1 cellular context compared by ENCODE assay signal in the genomic region with DNA sequence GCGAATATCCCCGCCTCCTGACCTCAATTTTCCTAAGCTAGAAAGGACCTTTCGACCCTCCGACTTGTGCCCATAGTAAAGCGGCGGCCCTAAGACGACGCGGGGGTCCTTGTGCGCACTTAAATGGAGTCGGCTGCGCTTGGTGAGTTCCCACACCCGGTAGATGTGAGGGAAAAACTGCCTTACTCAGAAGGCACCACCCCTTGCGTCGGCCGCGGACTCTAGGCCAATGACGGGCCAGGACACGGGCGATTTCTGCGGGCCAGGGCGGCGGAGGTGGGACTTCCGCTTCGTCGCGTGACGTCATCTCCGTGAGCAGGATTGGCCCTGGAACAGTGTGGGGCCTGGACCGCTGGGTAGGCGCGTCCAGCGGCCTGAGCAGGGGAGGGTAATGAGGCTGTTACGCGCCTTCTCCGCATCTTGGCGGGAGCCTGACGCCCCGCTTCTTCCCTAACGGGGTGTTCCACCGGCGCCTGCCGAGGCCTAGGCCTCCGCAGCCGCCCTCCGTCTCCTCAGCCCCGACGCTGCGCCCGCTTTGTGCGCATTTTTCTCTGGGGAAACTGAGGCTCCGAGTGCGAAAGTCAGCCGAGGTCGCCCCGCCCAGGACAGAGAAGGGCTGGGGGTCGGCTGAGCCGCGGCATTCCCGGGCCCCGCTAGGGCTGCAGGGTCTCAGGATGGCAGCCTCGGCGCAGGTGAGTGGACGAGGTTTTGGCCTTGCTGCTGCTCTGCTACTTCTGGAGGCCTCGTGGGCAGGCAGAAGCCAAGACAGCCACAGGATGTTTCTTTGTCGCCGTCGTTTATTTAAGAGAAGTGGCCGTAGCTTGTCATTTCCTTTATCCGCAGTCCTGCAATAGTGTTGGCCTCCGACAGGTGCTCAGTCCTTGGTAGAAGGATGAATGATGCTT.
TF ChIP-seq lines count a peak whose summit lies in the region.

ZNF543 (plus strand) TSS at position 293 of the 905 bp plus-strand sequence; CDS start at position 675, 382 bp downstream.

TF ChIP-seq in GM12878, 131 proteins besides CTCF, POLR2A, EP300 and RAD21 (continued from another document and continues in another):
- TF ChIP-seq USF1 (IDR thresholded peaks at IDR 0.05; ENCODE audit: borderline replicate concordance, extremely low read length, insufficient read depth, low read depth, low read length) = no peak
- TF ChIP-seq TAF1 (IDR thresholded peaks at IDR 0.05; ENCODE audit: borderline replicate concordance, low read depth, low read length) = peak; percentile 82; the same call in 1 of the 2 replicates
- TF ChIP-seq, protein P1, sequence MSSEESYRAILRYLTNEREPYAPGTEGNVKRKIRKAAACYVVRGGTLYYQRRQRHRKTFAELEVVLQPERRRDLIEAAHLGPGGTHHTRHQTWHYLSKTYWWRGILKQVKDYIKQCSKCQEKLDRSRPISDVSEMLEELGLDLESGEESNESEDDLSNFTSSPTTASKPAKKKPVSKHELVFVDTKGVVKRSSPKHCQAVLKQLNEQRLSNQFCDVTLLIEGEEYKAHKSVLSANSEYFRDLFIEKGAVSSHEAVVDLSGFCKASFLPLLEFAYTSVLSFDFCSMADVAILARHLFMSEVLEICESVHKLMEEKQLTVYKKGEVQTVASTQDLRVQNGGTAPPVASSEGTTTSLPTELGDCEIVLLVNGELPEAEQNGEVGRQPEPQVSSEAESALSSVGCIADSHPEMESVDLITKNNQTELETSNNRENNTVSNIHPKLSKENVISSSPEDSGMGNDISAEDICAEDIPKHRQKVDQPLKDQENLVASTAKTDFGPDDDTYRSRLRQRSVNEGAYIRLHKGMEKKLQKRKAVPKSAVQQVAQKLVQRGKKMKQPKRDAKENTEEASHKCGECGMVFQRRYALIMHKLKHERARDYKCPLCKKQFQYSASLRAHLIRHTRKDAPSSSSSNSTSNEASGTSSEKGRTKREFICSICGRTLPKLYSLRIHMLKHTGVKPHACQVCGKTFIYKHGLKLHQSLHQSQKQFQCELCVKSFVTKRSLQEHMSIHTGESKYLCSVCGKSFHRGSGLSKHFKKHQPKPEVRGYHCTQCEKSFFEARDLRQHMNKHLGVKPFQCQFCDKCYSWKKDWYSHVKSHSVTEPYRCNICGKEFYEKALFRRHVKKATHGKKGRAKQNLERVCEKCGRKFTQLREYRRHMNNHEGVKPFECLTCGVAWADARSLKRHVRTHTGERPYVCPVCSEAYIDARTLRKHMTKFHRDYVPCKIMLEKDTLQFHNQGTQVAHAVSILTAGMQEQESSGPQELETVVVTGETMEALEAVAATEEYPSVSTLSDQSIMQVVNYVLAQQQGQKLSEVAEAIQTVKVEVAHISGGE (CRISPR knock-in tag; IDR thresholded peaks at IDR 0.05) = no peak
- TF ChIP-seq POLR2AphosphoS5 (IDR thresholded peaks at IDR 0.05; ENCODE audit: low read length) = peak; percentile 90
- TF ChIP-seq, protein P2, sequence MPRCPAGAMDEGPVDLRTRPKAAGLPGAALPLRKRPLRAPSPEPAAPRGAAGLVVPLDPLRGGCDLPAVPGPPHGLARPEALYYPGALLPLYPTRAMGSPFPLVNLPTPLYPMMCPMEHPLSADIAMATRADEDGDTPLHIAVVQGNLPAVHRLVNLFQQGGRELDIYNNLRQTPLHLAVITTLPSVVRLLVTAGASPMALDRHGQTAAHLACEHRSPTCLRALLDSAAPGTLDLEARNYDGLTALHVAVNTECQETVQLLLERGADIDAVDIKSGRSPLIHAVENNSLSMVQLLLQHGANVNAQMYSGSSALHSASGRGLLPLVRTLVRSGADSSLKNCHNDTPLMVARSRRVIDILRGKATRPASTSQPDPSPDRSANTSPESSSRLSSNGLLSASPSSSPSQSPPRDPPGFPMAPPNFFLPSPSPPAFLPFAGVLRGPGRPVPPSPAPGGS (IDR thresholded peaks at IDR 0.05; ENCODE audit: borderline replicate concordance, insufficient read depth, low read depth, low read length, poor library complexity, severe bottlenecking) = no peak
- 0 out of 2 replicates have a peak, but pooled peaks have one; percentile 48 for TF ChIP-seq LARP7 (IDR thresholded peaks at IDR 0.05)
- TF ChIP-seq, protein P3, sequence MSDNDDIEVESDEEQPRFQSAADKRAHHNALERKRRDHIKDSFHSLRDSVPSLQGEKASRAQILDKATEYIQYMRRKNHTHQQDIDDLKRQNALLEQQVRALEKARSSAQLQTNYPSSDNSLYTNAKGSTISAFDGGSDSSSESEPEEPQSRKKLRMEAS (IDR thresholded peaks at IDR 0.05; ENCODE audit: low read depth, low read length) = no peak
- TF ChIP-seq CBX5 (IDR thresholded peaks at IDR 0.05; ENCODE audit: low read depth) = no peak
- TF ChIP-seq ZBED1 (IDR thresholded peaks at IDR 0.05; ENCODE audit: borderline replicate concordance) = no peak
- TF ChIP-seq ZBTB33 (IDR thresholded peaks at IDR 0.05) = no peak
- no peak for TF ChIP-seq NR2F1 (conservative IDR thresholded peaks at IDR 0.05)
- TF ChIP-seq BCL11A (IDR thresholded peaks at IDR 0.05; ENCODE audit: low read depth, low read length) = no peak
- TF ChIP-seq SREBF2 (IDR thresholded peaks at IDR 0.05; ENCODE audit: low read length) = 0 out of 2 replicates have a peak, but pooled peaks have one; percentile 33
- no peak for TF ChIP-seq SMARCA5 (IDR thresholded peaks at IDR 0.05)
- no peak for TF ChIP-seq JUNB (IDR thresholded peaks at IDR 0.05)
- TF ChIP-seq, protein P4, sequence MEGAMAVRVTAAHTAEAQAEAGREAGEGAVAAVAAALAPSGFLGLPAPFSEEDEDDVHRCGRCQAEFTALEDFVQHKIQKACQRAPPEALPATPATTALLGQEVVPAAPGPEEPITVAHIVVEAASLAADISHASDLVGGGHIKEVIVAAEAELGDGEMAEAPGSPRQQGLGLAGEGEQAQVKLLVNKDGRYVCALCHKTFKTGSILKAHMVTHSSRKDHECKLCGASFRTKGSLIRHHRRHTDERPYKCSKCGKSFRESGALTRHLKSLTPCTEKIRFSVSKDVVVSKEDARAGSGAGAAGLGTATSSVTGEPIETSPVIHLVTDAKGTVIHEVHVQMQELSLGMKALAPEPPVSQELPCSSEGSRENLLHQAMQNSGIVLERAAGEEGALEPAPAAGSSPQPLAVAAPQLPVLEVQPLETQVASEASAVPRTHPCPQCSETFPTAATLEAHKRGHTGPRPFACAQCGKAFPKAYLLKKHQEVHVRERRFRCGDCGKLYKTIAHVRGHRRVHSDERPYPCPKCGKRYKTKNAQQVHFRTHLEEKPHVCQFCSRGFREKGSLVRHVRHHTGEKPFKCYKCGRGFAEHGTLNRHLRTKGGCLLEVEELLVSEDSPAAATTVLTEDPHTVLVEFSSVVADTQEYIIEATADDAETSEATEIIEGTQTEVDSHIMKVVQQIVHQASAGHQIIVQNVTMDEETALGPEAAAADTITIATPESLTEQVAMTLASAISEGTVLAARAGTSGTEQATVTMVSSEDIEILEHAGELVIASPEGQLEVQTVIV (IDR thresholded peaks at IDR 0.05; ENCODE audit: borderline replicate concordance, partially characterized antibody) = peak; percentile 35
- no peak for TF ChIP-seq NR2C2 (IDR thresholded peaks at IDR 0.05; ENCODE audit: borderline replicate concordance, control insufficient read depth, insufficient read length, low read depth)
- TF ChIP-seq SPI1 (IDR thresholded peaks at IDR 0.05; ENCODE audit: borderline replicate concordance, insufficient read depth, low read depth, low read length) = peak; percentile 50; the same call in 1 of the 2 replicates
- no peak for TF ChIP-seq CBX3 (IDR thresholded peaks at IDR 0.05; ENCODE audit: borderline replicate concordance, low read depth)
- TF ChIP-seq ATF7 (IDR thresholded peaks at IDR 0.05; ENCODE audit: low read depth) = peak; percentile 99
- TF ChIP-seq, protein P5, sequence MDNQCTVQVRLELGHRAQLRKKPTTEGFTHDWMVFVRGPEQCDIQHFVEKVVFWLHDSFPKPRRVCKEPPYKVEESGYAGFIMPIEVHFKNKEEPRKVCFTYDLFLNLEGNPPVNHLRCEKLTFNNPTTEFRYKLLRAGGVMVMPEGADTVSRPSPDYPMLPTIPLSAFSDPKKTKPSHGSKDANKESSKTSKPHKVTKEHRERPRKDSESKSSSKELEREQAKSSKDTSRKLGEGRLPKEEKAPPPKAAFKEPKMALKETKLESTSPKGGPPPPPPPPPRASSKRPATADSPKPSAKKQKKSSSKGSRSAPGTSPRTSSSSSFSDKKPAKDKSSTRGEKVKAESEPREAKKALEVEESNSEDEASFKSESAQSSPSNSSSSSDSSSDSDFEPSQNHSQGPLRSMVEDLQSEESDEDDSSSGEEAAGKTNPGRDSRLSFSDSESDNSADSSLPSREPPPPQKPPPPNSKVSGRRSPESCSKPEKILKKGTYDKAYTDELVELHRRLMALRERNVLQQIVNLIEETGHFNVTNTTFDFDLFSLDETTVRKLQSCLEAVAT (IDR thresholded peaks at IDR 0.05) = no peak
- TF ChIP-seq TCF3 (IDR thresholded peaks at IDR 0.05; ENCODE audit: borderline replicate concordance, insufficient read depth, low read depth, low read length) = 0 out of 2 replicates have a peak, but pooled peaks have one; percentile 11
- TF ChIP-seq USF2 (IDR thresholded peaks at IDR 0.05; ENCODE audit: borderline replicate concordance, low read depth, low read length) = no peak
- TF ChIP-seq WRNIP1 (IDR thresholded peaks at IDR 0.05; ENCODE audit: borderline replicate concordance, low read depth, low read length) = no peak
- TF ChIP-seq E2F8 (IDR thresholded peaks at IDR 0.05; ENCODE audit: low read depth, partially characterized antibody) = no peak
- TF ChIP-seq SUZ12 (IDR thresholded peaks at IDR 0.05; ENCODE audit: unreplicated experiment) = no peak
- no peak for TF ChIP-seq IRF3 (IDR thresholded peaks at IDR 0.05)
- no peak for TF ChIP-seq ZNF207 (IDR thresholded peaks at IDR 0.05; ENCODE audit: borderline replicate concordance)
- TF ChIP-seq KDM1A (IDR thresholded peaks at IDR 0.05; ENCODE audit: borderline replicate concordance) = no peak
- no peak for TF ChIP-seq MEF2B (IDR thresholded peaks at IDR 0.05; ENCODE audit: partially characterized antibody, poor library complexity, severe bottlenecking)
- no peak for TF ChIP-seq SIN3A (IDR thresholded peaks at IDR 0.05; ENCODE audit: low read depth, low read length)
- no peak; the same call in 1 of the 2 replicates for TF ChIP-seq HDGF (IDR thresholded peaks at IDR 0.05)
- TF ChIP-seq TARDBP (IDR thresholded peaks at IDR 0.05; ENCODE audit: borderline replicate concordance) = no peak
- no peak for TF ChIP-seq IRF5 (IDR thresholded peaks at IDR 0.05; ENCODE audit: borderline replicate concordance)
- no peak for TF ChIP-seq ESRRA (IDR thresholded peaks at IDR 0.05; ENCODE audit: low read length)
